Comparison of ENCODE assay signal across 9 cellular contexts in genomic region chr9:111992523-111992922, GRCh38.
DNase-seq lines count a peak whose midpoint lies in the region; ATAC-seq, FAIRE-seq and TF ChIP-seq lines count a peak whose summit lies in the region.
"Had no signal": no experiment of that assay in that cellular context is flagged by ENCODE, and none has a peak within 500 bp of the region (broad histone marks: within the 10 kb centered on the region; RNA-seq: fewer than 3 reads in every experiment).

No MANE protein-coding gene starts in this region.

- H3K4me3 Mint-ChIP-seq in CD4-positive, CD25-positive, alpha-beta regulatory T cell: no peak overlapping the region

- H3K4me2 ChIP-seq in hepatocyte: no peak overlapping the region

- H3K9me3 ChIP-seq in CD4-positive, CD25-positive, alpha-beta regulatory T cell (ENCODE audit: control insufficient read depth in 2 of 2, low read length in 2 of 2): peaks cover 0 to 3% of the 10 kb centered on the region in 2 experiments
- H3K9me3 ChIP-seq in adipocyte (ENCODE audit: control insufficient read depth, low read length) (peaks cover 3% of the 10 kb centered on the region), kidney (ENCODE audit: control insufficient read depth in 1 of 2, low read length in 2 of 2) (peaks cover 0 to 4% of the 10 kb centered on the region in 2 donors), hepatocyte (ENCODE audit: low read depth) (no peaks in the 10 kb centered on the region)
- H3K9me3 ChIP-seq: right lobe of liver had no signal

- no peaks in the 10 kb centered on the region for H4K20me1 ChIP-seq in hepatocyte (ENCODE audit: insufficient read depth, poor library complexity, severe bottlenecking)

- intact Hi-C loops in kidney (cut with DNase I): no loop called here

- DNase-seq in CD4-positive, CD25-positive, alpha-beta regulatory T cell: peak in 1 of 3 donors; percentile 34
- peak; percentile 32 for DNase-seq in adipocyte (ENCODE audit: low read depth)
- DNase-seq in HuH-7 (ENCODE audit: low spot score): no peak
- no peak for DNase-seq in kidney
- no peak for DNase-seq in NCI-H2227 treated with DMSO at 0.1 percent for 48 hours (lab: John Stamatoyannopoulos, UW)
- no peak for DNase-seq in hepatocyte (ENCODE audit: low spot score)
- DNase-seq: right lobe of liver had no signal

- H3K27me3 Mint-ChIP-seq in CD4-positive, CD25-positive, alpha-beta regulatory T cell: peaks cover 6% of the 10 kb centered on the region

- H3K4me3 ChIP-seq in CD4-positive, CD25-positive, alpha-beta regulatory T cell (ENCODE audit: low read depth, low read length): no peak overlapping the region
- H3K4me3 ChIP-seq in adipocyte (ENCODE audit: low read length): no peak overlapping the region
- no peak overlapping the region for H3K4me3 ChIP-seq in kidney (ENCODE audit: low read length in 2 of 2)
- H3K4me3 ChIP-seq in hepatocyte: no peak overlapping the region
- H3K4me3 ChIP-seq: right lobe of liver had no signal

- H3K4me1 Mint-ChIP-seq in CD4-positive, CD25-positive, alpha-beta regulatory T cell: peaks cover 6 to 30% (median 16%) of the 10 kb centered on the region in 4 donors

- H3K27ac Mint-ChIP-seq in CD4-positive, CD25-positive, alpha-beta regulatory T cell: no peak overlapping the region

- H3K79me2 ChIP-seq in hepatocyte: no peaks in the 10 kb centered on the region

- H2AFZ ChIP-seq in hepatocyte: no peak overlapping the region

- ATAC-seq in CD4-positive, CD25-positive, alpha-beta regulatory T cell (ENCODE audit: low read depth in 2 of 2): peak; percentile 90 to 93
- ATAC-seq in GM19438 (IDR thresholded peaks at IDR 0.05; ENCODE audit: low read depth, unreplicated experiment) (peak; percentile 68), HG03354 (IDR thresholded peaks at IDR 0.05; ENCODE audit: poor library complexity, severe bottlenecking, unreplicated experiment) (peak; percentile 89)

- FAIRE-seq in kidney (lab: Jason Lieb, UNC): no peak

- no peak overlapping the region for H3K9ac ChIP-seq in adipocyte (ENCODE audit: low read length)
- no peak overlapping the region for H3K9ac ChIP-seq in kidney (ENCODE audit: low read length in 2 of 2)

- H3K36me3 ChIP-seq in CD4-positive, CD25-positive, alpha-beta regulatory T cell (ENCODE audit: control insufficient read depth, insufficient read depth, low read length): no peaks in the 10 kb centered on the region
- no peaks in the 10 kb centered on the region for H3K36me3 ChIP-seq in adipocyte (ENCODE audit: control insufficient read depth, insufficient read depth, low read length, severe bottlenecking)
- no peaks in the 10 kb centered on the region for H3K36me3 ChIP-seq in kidney (ENCODE audit: control insufficient read depth in 1 of 2, insufficient read depth in 2 of 2, low read length in 2 of 2)
- no peaks in the 10 kb centered on the region for H3K36me3 ChIP-seq in hepatocyte (replicated peaks; ENCODE audit: insufficient read depth, low read depth)
- H3K36me3 ChIP-seq: right lobe of liver had no signal

- 80% methylated on average over 2 of the region's 2 CpGs for WGBS in hepatocyte (ENCODE audit: low lambda C conversion rate, missing lambda C conversion rate)

- H3K36me3 Mint-ChIP-seq in CD4-positive, CD25-positive, alpha-beta regulatory T cell: peaks cover 5% of the 10 kb centered on the region

- H3K27ac ChIP-seq in CD4-positive, CD25-positive, alpha-beta regulatory T cell (ENCODE audit: insufficient read depth, low read length, poor library complexity, severe bottlenecking): no peak overlapping the region
- H3K27ac ChIP-seq in kidney (ENCODE audit: low read depth in 2 of 2, low read length in 2 of 2) (no peak overlapping the region), hepatocyte (no peak overlapping the region)
- H3K27ac ChIP-seq: right lobe of liver had no signal

- H3K9me3 Mint-ChIP-seq in CD4-positive, CD25-positive, alpha-beta regulatory T cell: peaks cover 0 to 3% (median 0%) of the 10 kb centered on the region in 7 donors

- no peaks in the 10 kb centered on the region for H3K9me2 ChIP-seq in hepatocyte (replicated peaks; ENCODE audit: insufficient read depth)

- no peaks in the 10 kb centered on the region for H3K4me1 ChIP-seq in CD4-positive, CD25-positive, alpha-beta regulatory T cell (ENCODE audit: control insufficient read depth, insufficient read depth, low read length, poor library complexity, severe bottlenecking)
- no peaks in the 10 kb centered on the region for H3K4me1 ChIP-seq in adipocyte (ENCODE audit: control insufficient read depth, insufficient read depth, low read length)
- peaks cover 3 to 5% of the 10 kb centered on the region in 2 donors for H3K4me1 ChIP-seq in kidney (ENCODE audit: control insufficient read depth in 1 of 2, insufficient read depth in 1 of 2, low read depth in 1 of 2, low read length in 2 of 2)
- H3K4me1 ChIP-seq in hepatocyte (ENCODE audit: insufficient read depth): no peaks in the 10 kb centered on the region

- no peaks in the 10 kb centered on the region for H3K27me3 ChIP-seq in CD4-positive, CD25-positive, alpha-beta regulatory T cell (ENCODE audit: control insufficient read depth, insufficient read depth, low read length)
- H3K27me3 ChIP-seq in adipocyte (replicated peaks; ENCODE audit: control insufficient read depth, insufficient read depth, low read length) (no peaks in the 10 kb centered on the region), hepatocyte (no peaks in the 10 kb centered on the region)
- H3K27me3 ChIP-seq: right lobe of liver had no signal

- TF ChIP-seq CTCF in kidney (IDR thresholded peaks at IDR 0.05; ENCODE audit: borderline replicate concordance, extremely low read depth, insufficient read depth): no peak
- TF ChIP-seq CTCF in hepatocyte (IDR thresholded peaks at IDR 0.05; ENCODE audit: poor library complexity): no peak
